8 cellular contexts compared by ENCODE assay signal in the genomic region with DNA sequence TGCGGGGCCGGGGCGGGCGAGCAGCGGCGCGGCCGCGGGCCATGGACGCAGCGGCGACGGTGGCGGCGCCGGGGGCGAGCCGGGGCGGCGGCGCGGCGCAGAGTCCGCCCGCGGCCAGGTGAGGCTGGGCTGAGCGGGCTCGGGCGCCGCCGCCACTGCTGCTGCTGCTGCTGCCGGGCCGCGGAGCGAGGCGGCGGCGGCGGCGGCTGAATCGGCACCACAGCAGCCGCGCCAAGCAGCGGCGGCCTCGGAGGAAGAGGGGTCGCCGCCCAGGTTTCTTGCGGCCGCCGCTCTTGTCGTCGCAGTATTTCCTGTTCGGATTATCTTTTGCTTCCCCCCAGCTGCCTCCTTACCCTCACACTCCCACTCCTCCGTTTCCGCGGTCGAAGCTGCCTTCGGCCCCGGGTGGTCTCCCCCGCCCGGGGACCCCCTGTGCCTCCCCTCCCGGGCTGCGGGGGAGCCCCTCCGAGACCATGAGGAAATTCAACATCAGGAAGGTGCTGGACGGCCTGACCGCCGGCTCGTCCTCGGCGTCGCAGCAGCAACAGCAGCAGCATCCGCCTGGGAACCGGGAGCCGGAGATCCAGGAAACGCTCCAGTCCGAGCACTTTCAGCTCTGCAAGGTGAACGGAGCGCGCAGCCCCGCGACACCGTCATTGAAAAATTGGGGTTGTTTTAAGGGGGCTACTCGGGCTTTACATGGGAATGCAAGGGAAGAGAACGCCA. TPM values are rescaled to one million over a fixed set of nuclear protein-coding genes. Genes with fewer than 3 reads are reported as not detected.
DNase-seq lines count a peak whose midpoint lies in the region; ATAC-seq and TF ChIP-seq lines count a peak whose summit lies in the region.

A gene (plus strand): TSS at position 358 of the 726 bp plus-strand sequence. CDS start 116 bp downstream, at position 474.

- TF ChIP-seq POLR2A in ovary (IDR thresholded peaks at IDR 0.05) (no peak), uterus (IDR thresholded peaks at IDR 0.05) (no peak)

- no peaks in the 10 kb centered on the region for H3K9me3 ChIP-seq in CD4-positive, CD25-positive, alpha-beta regulatory T cell (ENCODE audit: control insufficient read depth in 2 of 2, low read length in 2 of 2)
- no peaks in the 10 kb centered on the region for H3K9me3 ChIP-seq in SJSA1 (replicated peaks)
- no peaks in the 10 kb centered on the region for H3K9me3 ChIP-seq in ovary
- H3K9me3 ChIP-seq in uterus: no peaks in the 10 kb centered on the region

- TF ChIP-seq EP300 in ovary (IDR thresholded peaks at IDR 0.05): no peak

- ATAC-seq in CD4-positive, CD25-positive, alpha-beta regulatory T cell (ENCODE audit: low read depth in 2 of 2): peak; percentile 9 to 14
- ATAC-seq in GM19328 (IDR thresholded peaks at IDR 0.05; ENCODE audit: unreplicated experiment) (peak; percentile 21), HG03442 (IDR thresholded peaks at IDR 0.05; ENCODE audit: unreplicated experiment) (peak; percentile 22), Right ventricle myocardium inferior (peak; percentile 2)

- peak within 1 kb of the TSS; percentile 98 to 99 (median 99) for H3K27ac Mint-ChIP-seq in CD4-positive, CD25-positive, alpha-beta regulatory T cell
- peak within 1 kb of the TSS; percentile 97 for H3K27ac Mint-ChIP-seq in activated naive CD8-positive, alpha-beta T cell

- H3K27me3 ChIP-seq in CD4-positive, CD25-positive, alpha-beta regulatory T cell (ENCODE audit: control insufficient read depth, insufficient read depth, low read length): no peaks in the 10 kb centered on the region
- H3K27me3 ChIP-seq in SJSA1 (replicated peaks) (no peaks in the 10 kb centered on the region), ovary (no peaks in the 10 kb centered on the region), uterus (no peaks in the 10 kb centered on the region)

- peaks cover 6% of the 10 kb centered on the region for H3K27me3 Mint-ChIP-seq in CD4-positive, CD25-positive, alpha-beta regulatory T cell
- H3K27me3 Mint-ChIP-seq in activated naive CD8-positive, alpha-beta T cell: no peaks in the 10 kb centered on the region

- H3K9me3 Mint-ChIP-seq in CD4-positive, CD25-positive, alpha-beta regulatory T cell: no peaks in the 10 kb centered on the region
- no peaks in the 10 kb centered on the region for H3K9me3 Mint-ChIP-seq in activated naive CD8-positive, alpha-beta T cell (ENCODE audit: low read depth)

- peaks cover 26 to 53% (median 43%) of the 10 kb centered on the region in 4 donors for H3K4me1 Mint-ChIP-seq in CD4-positive, CD25-positive, alpha-beta regulatory T cell
- peaks cover 46% of the 10 kb centered on the region for H3K4me1 Mint-ChIP-seq in activated naive CD8-positive, alpha-beta T cell (ENCODE audit: low read depth)

- H3K4me1 ChIP-seq in CD4-positive, CD25-positive, alpha-beta regulatory T cell (ENCODE audit: control insufficient read depth, insufficient read depth, low read length, poor library complexity, severe bottlenecking): peaks cover 39% of the 10 kb centered on the region
- peaks cover 15% of the 10 kb centered on the region for H3K4me1 ChIP-seq in SJSA1 (replicated peaks)
- peaks cover 2% of the 10 kb centered on the region for H3K4me1 ChIP-seq in ovary (ENCODE audit: insufficient read depth)
- H3K4me1 ChIP-seq in uterus: peaks cover 0 to 4% of the 10 kb centered on the region in 2 donors

- no peaks in the 10 kb centered on the region for H3K36me3 Mint-ChIP-seq in CD4-positive, CD25-positive, alpha-beta regulatory T cell
- no peaks in the 10 kb centered on the region for H3K36me3 Mint-ChIP-seq in activated naive CD8-positive, alpha-beta T cell

- WGBS in ovary, 3 donors: 0 to 1% (median 1%) methylated on average over 38 to 85 of the region's 85 CpGs

- peak; percentile 30 to 69 (median 50) for DNase-seq in CD4-positive, CD25-positive, alpha-beta regulatory T cell
- DNase-seq in SJSA1 (ENCODE audit: low read depth in 1 of 2, low spot score in 2 of 2) (peak; percentile 54 to 56), Right ventricle myocardium inferior (ENCODE audit: missing footprints) (peak; percentile 73), ovary (peak; percentile 32 to 66 (median 58)), uterus (peak; percentile 47 to 51)

- H3K4me3 Mint-ChIP-seq in CD4-positive, CD25-positive, alpha-beta regulatory T cell: peak within 1 kb of the TSS; percentile 94 to 100 (median 99)
- peak within 1 kb of the TSS; percentile 97 for H3K4me3 Mint-ChIP-seq in activated naive CD8-positive, alpha-beta T cell

- H3K27ac ChIP-seq in CD4-positive, CD25-positive, alpha-beta regulatory T cell (ENCODE audit: insufficient read depth, low read length, poor library complexity, severe bottlenecking): peak within 1 kb of the TSS; percentile 95
- peak within 1 kb of the TSS; percentile 71 for H3K27ac ChIP-seq in SJSA1
- peak within 1 kb of the TSS; percentile 98 for H3K27ac ChIP-seq in ovary
- H3K27ac ChIP-seq in uterus: peak within 1 kb of the TSS; percentile 97 to 99

- peak within 1 kb of the TSS; percentile 94 for H3K4me3 ChIP-seq in CD4-positive, CD25-positive, alpha-beta regulatory T cell (ENCODE audit: low read depth, low read length)
- H3K4me3 ChIP-seq in SJSA1 (peak within 1 kb of the TSS; percentile 92), ovary (peak within 1 kb of the TSS; percentile 64), uterus (peak within 1 kb of the TSS; percentile 82 to 93)

- intact Hi-C loops in Right ventricle myocardium inferior (cut with DNase I): loop anchor here (1.0 to 10.0 kb wide), 3 partner anchors 81 to 1239 kb away; a partner anchor contains a TSS
- intact Hi-C loops in ovary (cut with DNase I): loop anchor here in 1 of 4 donors (10.0 kb wide), 1 partner anchor 1389 kb away; a partner anchor contains a TSS
- intact Hi-C loops in uterus (cut with DNase I; ENCODE audit: low total_unique reads): no loop called here

- TF ChIP-seq CTCF in ovary (IDR thresholded peaks at IDR 0.05) (no peak), uterus (IDR thresholded peaks at IDR 0.05) (no peak)

- no peaks in the 10 kb centered on the region for H3K36me3 ChIP-seq in CD4-positive, CD25-positive, alpha-beta regulatory T cell (ENCODE audit: control insufficient read depth, insufficient read depth, low read length)
- H3K36me3 ChIP-seq in SJSA1 (no peaks in the 10 kb centered on the region), ovary (no peaks in the 10 kb centered on the region), uterus (no peaks in the 10 kb centered on the region)

RNA-seq across cellular contexts. Expression of the gene that starts here (rescaled TPM):
- 32.4 TPM for total RNA-seq in CD4-positive, CD25-positive, alpha-beta regulatory T cell
- polyA plus RNA-seq in CD4-positive, CD25-positive, alpha-beta regulatory T cell: 1 to 10 TPM; 1.9 to 3.6 (median 2.9) TPM
- total RNA-seq in SJSA1 (2014; rRNA removed; shearing (Covaris generic)): 12.4 and 19.5 TPM in 2 replicates
- total RNA-seq in Right ventricle myocardium inferior (13.8 TPM), ovary (10 to 100 TPM in 5 of 7 donors, 1 to 10 TPM in 2; 7.6 to 15.4 (median 11.6) TPM), uterus (10 to 100 TPM; 28.9 to 80.2 (median 36.9) TPM)
- polyA plus RNA-seq in ovary: 1 to 10 TPM; 3.3 to 7.2 TPM

Comparison
In these comparisons a context has a peak if more than half of its experiments do, and no peak if none do; other contexts are left out.
1. Peak in every context shown above with its lines: DNase-seq, ATAC-seq, H3K4me3 ChIP-seq and H3K27ac ChIP-seq.